2 cellular contexts compared by ENCODE assay signal in the genomic region with DNA sequence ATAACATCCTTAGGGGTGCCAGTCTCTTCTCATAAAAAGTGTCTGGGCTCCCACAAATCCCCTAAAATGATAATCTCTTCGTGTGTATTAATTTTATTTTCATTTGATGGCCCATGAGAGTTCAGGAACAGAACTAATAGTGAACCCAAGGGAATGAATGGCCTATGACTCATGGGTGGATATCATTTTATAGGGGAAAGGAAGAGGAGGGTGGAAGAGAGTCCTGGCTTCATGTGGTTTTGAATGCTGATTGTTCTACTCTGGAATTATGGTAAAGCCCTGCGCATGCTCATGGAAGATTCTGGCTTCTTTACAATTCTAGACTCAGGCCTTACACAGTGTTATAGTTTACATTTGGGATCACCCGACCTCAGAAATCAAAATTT.
TF ChIP-seq lines count a peak whose summit lies in the region.

No MANE protein-coding gene starts in this region.

TF ChIP-seq in liver, 16 proteins besides CTCF, POLR2A, EP300 and RAD21 (continued from another document):
- no peak for TF ChIP-seq REST (IDR thresholded peaks at IDR 0.05)
- TF ChIP-seq ATF3 (IDR thresholded peaks at IDR 0.05), result no peak
- TF ChIP-seq TAF1 (conservative IDR thresholded peaks at IDR 0.05), result no peak
- TF ChIP-seq EGR1 (IDR thresholded peaks at IDR 0.05; ENCODE audit: low read depth in 2 of 2), result no peak
- no peak for TF ChIP-seq GABPA (IDR thresholded peaks at IDR 0.05 in 1 of 2, conservative IDR thresholded peaks at IDR 0.05 in 1 of 2)
- no peak for TF ChIP-seq NR2F2 (IDR thresholded peaks at IDR 0.05)
- no peak for TF ChIP-seq JUND (IDR thresholded peaks at IDR 0.05)
- no peak for TF ChIP-seq ZBTB33 (IDR thresholded peaks at IDR 0.05)

TF ChIP-seq in HepG2, 621 proteins besides CTCF, POLR2A, EP300 and RAD21 (continued from another document):
- TF ChIP-seq KIAA2018 (CRISPR knock-in tag; IDR thresholded peaks at IDR 0.05; ENCODE audit: borderline replicate concordance) (no peak), FOXO1 (CRISPR knock-in tag; IDR thresholded peaks at IDR 0.05) (no peak), CSRNP2 (CRISPR knock-in tag; conservative IDR thresholded peaks at IDR 0.05; ENCODE audit: low read depth) (no peak), ZBTB8A (CRISPR knock-in tag; IDR thresholded peaks at IDR 0.05; ENCODE audit: borderline replicate concordance, low read depth) (no peak), SRSF4 (IDR thresholded peaks at IDR 0.05; ENCODE audit: low read depth, low read length, poor library complexity, severe bottlenecking) (no peak)
TF ChIP-seq in HepG2: peak in this region for 0.
